1 cellular context compared by ENCODE assay signal in the genomic region with DNA sequence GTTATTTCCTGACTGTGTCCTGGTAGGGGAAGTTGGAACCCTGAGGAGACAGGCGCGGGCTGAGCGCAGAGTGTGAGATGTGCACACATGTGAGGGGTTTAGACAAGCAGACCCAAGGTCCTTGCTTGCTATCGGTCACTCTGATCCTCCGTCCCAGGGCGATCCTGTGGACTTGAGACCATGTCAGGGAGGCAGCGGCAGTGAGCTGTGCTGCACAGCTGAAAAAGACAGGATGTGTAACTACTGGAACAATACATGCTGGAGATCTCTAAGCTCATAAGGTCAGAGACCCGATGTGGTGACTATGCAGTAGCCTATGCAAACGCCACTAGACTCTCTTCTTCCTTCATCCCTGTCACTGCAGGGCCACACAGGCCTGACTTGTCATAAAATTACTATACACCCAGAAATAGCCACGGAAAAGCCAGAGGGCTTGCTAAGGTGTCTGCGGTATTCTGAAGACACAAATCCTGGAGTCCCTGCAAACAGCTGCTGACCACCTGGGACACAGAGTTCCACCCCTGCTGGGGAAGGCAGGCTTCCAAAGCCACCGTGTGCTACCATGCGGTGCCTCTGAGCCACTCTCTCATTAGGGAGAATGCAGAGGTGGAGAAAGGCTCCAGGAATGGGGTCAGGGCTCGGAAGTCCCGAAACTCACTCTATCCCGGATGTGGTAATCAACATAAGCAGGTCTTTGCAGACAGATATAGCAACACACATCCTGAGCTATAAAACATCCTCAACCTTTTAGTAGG.
TF ChIP-seq lines count a peak whose summit lies in the region.

No MANE protein-coding gene starts in this region.

TF ChIP-seq in HepG2, 621 proteins besides CTCF, POLR2A, EP300 and RAD21 (continued from another document):
- TF ChIP-seq MLXIP (CRISPR knock-in tag; IDR thresholded peaks at IDR 0.05; ENCODE audit: borderline replicate concordance), result no peak
- no peak for TF ChIP-seq STAG1 (CRISPR knock-in tag; IDR thresholded peaks at IDR 0.05)
- no peak for TF ChIP-seq ZNF83 (CRISPR knock-in tag; IDR thresholded peaks at IDR 0.05; ENCODE audit: borderline replicate concordance)
- no peak for TF ChIP-seq ZNF18 (CRISPR knock-in tag; IDR thresholded peaks at IDR 0.05; ENCODE audit: insufficient replicate concordance)
- TF ChIP-seq FOXM1 (CRISPR knock-in tag; IDR thresholded peaks at IDR 0.05), result no peak
- no peak for TF ChIP-seq PCBP2 (optimal IDR thresholded peaks at IDR 0.05; ENCODE audit: low read depth, low read length, poor library complexity, severe bottlenecking)
- TF ChIP-seq YEATS2 (CRISPR knock-in tag; IDR thresholded peaks at IDR 0.05; ENCODE audit: borderline replicate concordance), result no peak
- no peak for TF ChIP-seq ZSCAN25 (CRISPR knock-in tag; IDR thresholded peaks at IDR 0.05)
- TF ChIP-seq SCMH1 (CRISPR knock-in tag; IDR thresholded peaks at IDR 0.05; ENCODE audit: borderline replicate concordance), result no peak
- TF ChIP-seq ZNF256 (CRISPR knock-in tag; conservative IDR thresholded peaks at IDR 0.05), result no peak
- no peak for TF ChIP-seq E2F5 (CRISPR knock-in tag; conservative IDR thresholded peaks at IDR 0.05)
- no peak for TF ChIP-seq ZSCAN9 (CRISPR knock-in tag; IDR thresholded peaks at IDR 0.05; ENCODE audit: borderline replicate concordance)
- no peak for TF ChIP-seq TCF7L2 (IDR thresholded peaks at IDR 0.05; ENCODE audit: low read depth, low read length)
